15 cellular contexts compared by ENCODE assay signal in the genomic region with DNA sequence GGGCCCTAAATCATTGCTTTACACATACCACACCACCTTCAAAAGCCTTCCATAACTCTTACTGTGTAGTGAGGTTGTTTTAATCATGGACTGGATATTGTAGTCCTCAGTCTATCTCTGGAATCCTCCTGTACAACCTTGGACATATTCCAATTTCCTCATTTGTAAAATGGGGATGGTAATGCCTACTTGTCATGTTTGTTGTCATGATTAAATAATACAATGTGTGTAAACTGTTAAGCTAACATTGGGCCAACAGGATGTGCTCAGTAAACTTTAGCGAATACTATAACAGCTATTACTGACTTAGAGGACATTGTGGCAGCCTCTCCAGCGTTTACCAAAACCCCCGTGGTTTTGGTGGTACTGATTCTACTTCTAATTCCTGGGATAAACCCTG.
A peak's percentile ranks its signal among the peaks of the same experiment; 100 is the strongest.
DNase-seq lines count a peak whose midpoint lies in the region; ATAC-seq and TF ChIP-seq lines count a peak whose summit lies in the region.
"Had no signal": no experiment of that assay in that cellular context is flagged by ENCODE, and none has a peak within 500 bp of the region (broad histone marks: within the 10 kb centered on the region; RNA-seq: fewer than 3 reads in every experiment).

No MANE protein-coding gene starts in this region.

- peak overlapping the region; percentile 49 to 57 for H3K27ac ChIP-seq in prostate gland
- H3K27ac ChIP-seq: 22Rv1, A549, BLaER1 had no signal

- TF ChIP-seq CTCF in prostate gland (IDR thresholded peaks at IDR 0.05): no peak

- TF ChIP-seq POLR2A in prostate gland (IDR thresholded peaks at IDR 0.05): no peak

- intact Hi-C loops in prostate gland (cut with DNase I): no loop called here

- WGBS in prostate gland: 55% methylated on average over 3 of the region's 3 CpGs

- no peak for ATAC-seq in HG03095 (IDR thresholded peaks at IDR 0.05; ENCODE audit: unreplicated experiment)
- ATAC-seq: A549, GM23338 had no signal

- H3K36me3 ChIP-seq in prostate gland: no peaks in the 10 kb centered on the region
- H3K36me3 ChIP-seq: BLaER1 had no signal

- no peaks in the 10 kb centered on the region for H3K27me3 ChIP-seq in prostate gland (replicated peaks; ENCODE audit: insufficient read depth)
- H3K27me3 ChIP-seq: BLaER1 had no signal

- H3K4me3 ChIP-seq in prostate gland: no peak overlapping the region
- H3K4me3 ChIP-seq: A549, BLaER1, GM23338 had no signal

- DNase-seq in NCI-H345 (lab: John Stamatoyannopoulos, UW) (peak; percentile 35), NCI-H345 treated with DMSO at 0.1 percent for 48 hours (lab: John Stamatoyannopoulos, UW; ENCODE audit: unreplicated experiment) (no peak), DMS53 treated with DMSO at 0.1 percent for 48 hours (lab: John Stamatoyannopoulos, UW; ENCODE audit: unreplicated experiment) (peak; percentile 33), NCI-H69 (lab: John Stamatoyannopoulos, UW) (peak; percentile 21), prostate gland (ENCODE audit: low spot score) (peak; percentile 37)
- no peak for DNase-seq in activated CD4-positive, alpha-beta T cell treated with anti-CD3 and anti-CD28 coated beads for 48 hours
- DNase-seq: Calu3; CD4-positive, alpha-beta memory T cell; HCEC 1CT; IMR-90 had no signal

- H3K4me1 ChIP-seq in prostate gland (replicated peaks): no peaks in the 10 kb centered on the region
- H3K4me1 ChIP-seq: A549, BLaER1 had no signal

- no peaks in the 10 kb centered on the region for H3K9me3 ChIP-seq in prostate gland
- H3K9me3 ChIP-seq: A549, BLaER1 had no signal

Comparison
In these comparisons a context has a peak if more than half of its experiments do, and no peak if none do; other contexts are left out.
1. DNase-seq: peak in NCI-H345 (single experiment), DMS53 treated with DMSO at 0.1 percent for 48 hours (single experiment), NCI-H69 (single experiment) and prostate gland (single experiment); none in NCI-H345 treated with DMSO at 0.1 percent for 48 hours (single experiment) and activated CD4-positive, alpha-beta T cell treated with anti-CD3 and anti-CD28 coated beads for 48 hours (single experiment).